26 cellular contexts compared by ENCODE assay signal in genomic region chr4:139823345-139823744, GRCh38.
"Had no signal": no experiment of that assay in that cellular context is flagged by ENCODE, and none has a peak within 500 bp of the region (broad histone marks: within the 10 kb centered on the region; RNA-seq: fewer than 3 reads in every experiment).

No MANE protein-coding gene starts in this region.

- ATAC-seq: activated CD8-positive, alpha-beta memory T cell treated with anti-CD3 and anti-CD28 coated beads, Interleukin-2, amount 10 ng/mL, durations not matched to agents 7 days and 5 days; body of pancreas; Panc1; T-cell had no signal

- H3K27me3 ChIP-seq: body of pancreas had no signal

- H3K27me3 Mint-ChIP-seq: activated B cell treated with CpG ODN at 0.5 μM for 24 hours; activated naive CD4-positive, alpha-beta T cell treated with anti-CD3 and anti-CD28 coated beads, Interleukin-2, amount 50 U/mL, for 24 hours; activated T-cell treated with anti-CD3 and anti-CD28 coated beads, Interleukin-2, amount 50 U/mL, for 24 hours; T-cell had no signal

- H3K27ac Mint-ChIP-seq: activated B cell treated with CpG ODN at 0.5 μM for 24 hours; activated CD4-positive, alpha-beta T cell treated with anti-CD3 and anti-CD28 coated beads, Interleukin-2, amount 10 ng/mL, durations not matched to agents 24 days and 14 days; activated CD8-positive, alpha-beta memory T cell treated with anti-CD3 and anti-CD28 coated beads, Interleukin-2, amount 10 ng/mL, durations not matched to agents 7 days and 5 days; activated naive CD4-positive, alpha-beta T cell treated with anti-CD3 and anti-CD28 coated beads, Interleukin-2, amount 50 U/mL, for 24 hours; activated T-cell treated with anti-CD3 and anti-CD28 coated beads, Interleukin-2, amount 50 U/mL, for 24 hours; activated T-helper 1 cell treated with anti-CD3 and anti-CD28 coated beads, Interleukin-12 subunit alpha, Interleukin-12 subunit beta, Interleukin-2, Interleukin-4 antibody, amounts not matched to agents 30 ng/mL and 10 ng/mL and 1 ng/mL, durations not matched to agents 14 hours and 24 hours and 36 hours; T-cell had no signal

- H3K36me3 Mint-ChIP-seq: activated CD8-positive, alpha-beta memory T cell treated with anti-CD3 and anti-CD28 coated beads, Interleukin-2, amount 10 ng/mL, durations not matched to agents 7 days and 5 days; activated naive CD4-positive, alpha-beta T cell treated with anti-CD3 and anti-CD28 coated beads, Interleukin-2, amount 50 U/mL, for 24 hours; T-cell had no signal

- H3K4me3 Mint-ChIP-seq: activated B cell treated with CpG ODN at 0.5 μM for 24 hours; activated CD4-positive, alpha-beta T cell treated with anti-CD3 and anti-CD28 coated beads, Interleukin-2, amount 10 ng/mL, durations not matched to agents 24 days and 14 days; activated CD8-positive, alpha-beta memory T cell treated with anti-CD3 and anti-CD28 coated beads, Interleukin-2, amount 10 ng/mL, durations not matched to agents 7 days and 5 days; activated naive CD4-positive, alpha-beta T cell treated with anti-CD3 and anti-CD28 coated beads, Interleukin-2, amount 50 U/mL, for 24 hours; activated T-cell treated with anti-CD3 and anti-CD28 coated beads, Interleukin-2, amount 50 U/mL, for 24 hours; activated T-helper 1 cell treated with anti-CD3 and anti-CD28 coated beads, Interleukin-12 subunit alpha, Interleukin-12 subunit beta, Interleukin-2, Interleukin-4 antibody, amounts not matched to agents 30 ng/mL and 10 ng/mL and 1 ng/mL, durations not matched to agents 14 hours and 24 hours and 36 hours; T-cell had no signal

- DNase-seq: activated B cell treated with CpG ODN at 0.5 μM for 24 hours; activated CD4-positive, alpha-beta T cell treated with anti-CD3 and anti-CD28 coated beads for 1 hour; activated CD4-positive, alpha-beta T cell treated with anti-CD3 and anti-CD28 coated beads, Interleukin-2, amount 10 ng/mL, durations not matched to agents 24 days and 14 days; activated CD4-positive, alpha-beta T cell treated with anti-CD3 and anti-CD28 coated beads, Interleukin-2, amount 50 U/mL, for 48 hours; activated CD8-positive, alpha-beta memory T cell treated with anti-CD3 and anti-CD28 coated beads, Interleukin-2, amount 10 ng/mL, durations not matched to agents 7 days and 5 days; activated effector memory CD4-positive, alpha-beta T cell treated with Interleukin-2 at 50 U/mL for 16 hours; activated naive CD4-positive, alpha-beta T cell; activated T-cell treated with anti-CD3 and anti-CD28 coated beads, Interleukin-2, amount 50 U/mL, for 24 hours; aorta; body of pancreas; Kasumi-1; KBM-7; NCI-H1105 treated with DMSO at 0.1 percent for 48 hours; NCI-H1930; NCI-H2171 treated with DMSO at 0.1 percent for 48 hours; NCI-H510A treated with DMSO at 0.1 percent for 48 hours; NK-92 treated with Interleukin-12 subunit alpha and Interleukin-12 subunit beta, amount 100 ng/mL, for 24 hours; OCI-M1; SHP77; T-cell; T-helper 2 cell; T1000 had no signal

- H3K4me3 ChIP-seq: body of pancreas had no signal

- H3K9me3 Mint-ChIP-seq: activated B cell treated with CpG ODN at 0.5 μM for 24 hours; activated CD4-positive, alpha-beta T cell treated with anti-CD3 and anti-CD28 coated beads, Interleukin-2, amount 10 ng/mL, durations not matched to agents 24 days and 14 days; activated naive CD4-positive, alpha-beta T cell treated with anti-CD3 and anti-CD28 coated beads, Interleukin-2, amount 50 U/mL, for 24 hours; activated T-cell treated with anti-CD3 and anti-CD28 coated beads, Interleukin-2, amount 50 U/mL, for 24 hours; activated T-helper 1 cell treated with anti-CD3 and anti-CD28 coated beads, Interleukin-12 subunit alpha, Interleukin-12 subunit beta, Interleukin-2, Interleukin-4 antibody, amounts not matched to agents 30 ng/mL and 10 ng/mL and 1 ng/mL, durations not matched to agents 14 hours and 24 hours and 36 hours; T-cell had no signal

- H3K4me1 Mint-ChIP-seq: activated B cell treated with CpG ODN at 0.5 μM for 24 hours; activated CD4-positive, alpha-beta T cell treated with anti-CD3 and anti-CD28 coated beads, Interleukin-2, amount 10 ng/mL, durations not matched to agents 24 days and 14 days; activated CD8-positive, alpha-beta memory T cell treated with anti-CD3 and anti-CD28 coated beads, Interleukin-2, amount 10 ng/mL, durations not matched to agents 7 days and 5 days; activated naive CD4-positive, alpha-beta T cell treated with anti-CD3 and anti-CD28 coated beads, Interleukin-2, amount 50 U/mL, for 24 hours; T-cell had no signal

- H3K9me3 ChIP-seq: body of pancreas had no signal

- H3K27ac ChIP-seq: body of pancreas, RWPE1 had no signal

- H3K4me1 ChIP-seq: body of pancreas had no signal
